Comparison of ENCODE assay signal across 15 cellular contexts in the genomic region with DNA sequence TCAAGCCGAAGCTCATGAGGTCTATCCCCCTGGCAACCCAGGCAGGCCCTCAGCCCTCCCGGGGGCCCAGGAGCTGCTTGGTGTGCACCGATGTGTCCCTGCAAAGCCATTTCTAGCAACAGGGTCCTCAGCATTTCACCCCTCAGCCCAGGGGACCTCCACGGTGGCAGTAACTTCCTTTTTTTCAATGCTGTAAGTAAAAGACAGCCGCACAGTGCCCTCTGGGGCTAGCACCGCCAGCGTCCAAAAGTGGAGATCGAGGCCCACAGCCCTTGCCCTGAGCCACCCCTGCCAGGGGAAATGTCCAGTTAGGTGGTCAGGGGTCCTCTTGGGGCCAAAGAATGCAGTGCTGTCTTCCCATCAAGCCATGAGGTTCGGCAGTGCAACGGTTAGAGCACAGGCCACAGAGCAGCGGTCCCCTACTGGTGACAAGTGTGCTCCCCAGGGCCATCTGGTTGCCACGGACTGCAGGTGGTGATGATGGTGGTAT.
DNase-seq lines count a peak whose midpoint lies in the region; ATAC-seq and TF ChIP-seq lines count a peak whose summit lies in the region.
"Had no signal": no experiment of that assay in that cellular context is flagged by ENCODE, and none has a peak within 500 bp of the region (broad histone marks: within the 10 kb centered on the region; RNA-seq: fewer than 3 reads in every experiment).

No MANE protein-coding gene starts in this region.

- peak; percentile 87 for ATAC-seq in activated B cell treated with CpG ODN at 0.5 μM for 24 hours (ENCODE audit: low read depth)
- no peak for ATAC-seq in HG03520 (IDR thresholded peaks at IDR 0.05; ENCODE audit: unreplicated experiment)
- ATAC-seq in natural killer cell, result no peak

- peak overlapping the region; percentile 92 for H3K27ac ChIP-seq in Karpas-422 (ENCODE audit: low read length)
- H3K27ac ChIP-seq in neural progenitor cell, result no peak overlapping the region
- H3K27ac ChIP-seq: cardiac muscle cell, foreskin keratinocyte had no signal

- peak overlapping the region; percentile 74 for H3K27ac Mint-ChIP-seq in activated B cell treated with CpG ODN at 0.5 μM for 24 hours
- peak overlapping the region; percentile 86 for H3K27ac Mint-ChIP-seq in neural progenitor cell
- no peak overlapping the region for H3K27ac Mint-ChIP-seq in natural killer cell
- H3K27ac Mint-ChIP-seq: activated naive CD8-positive, alpha-beta T cell treated with anti-CD3 and anti-CD28 coated beads, Interleukin-2, amount 10 ng/mL, durations not matched to agents 7 days and 5 days had no signal

- peaks cover 13% of the 10 kb centered on the region for H3K4me1 Mint-ChIP-seq in activated B cell treated with CpG ODN at 0.5 μM for 24 hours
- peaks cover 16% of the 10 kb centered on the region for H3K4me1 Mint-ChIP-seq in neural progenitor cell
- no peaks in the 10 kb centered on the region for H3K4me1 Mint-ChIP-seq in natural killer cell

- peaks cover 42% of the 10 kb centered on the region for H3K4me1 ChIP-seq in Karpas-422 (ENCODE audit: low read length)
- peaks cover 10% of the 10 kb centered on the region for H3K4me1 ChIP-seq in neural progenitor cell
- H3K4me1 ChIP-seq: foreskin keratinocyte had no signal

- TF ChIP-seq CTCF in activated B cell treated with CpG ODN at 0.5 μM for 24 hours (IDR thresholded peaks at IDR 0.05) (no peak), neural progenitor cell (IDR thresholded peaks at IDR 0.05) (no peak), natural killer cell (IDR thresholded peaks at IDR 0.05) (no peak)

- H2AFZ ChIP-seq in Karpas-422 (ENCODE audit: low read length), result peak overlapping the region; percentile 89
- H2AFZ ChIP-seq in neural progenitor cell (replicated peaks), result peak overlapping the region; percentile 50

- peak overlapping the region; percentile 71 for H3K9ac ChIP-seq in Karpas-422 (ENCODE audit: low read length)
- no peak overlapping the region for H3K9ac ChIP-seq in neural progenitor cell

- DNase-seq in GF-D8 (lab: John Stamatoyannopoulos, UW) (peak; percentile 67), Karpas-422 (peak; percentile 95), activated B cell treated with CpG ODN at 0.5 μM for 24 hours (peak; percentile 48), neural progenitor cell (ENCODE audit: low spot score) (no peak), H7 (no peak), HT-29 (ENCODE audit: low spot score) (no peak), natural killer cell (no peak)
- DNase-seq: activated CD4-positive, alpha-beta T cell treated with anti-CD3 and anti-CD28 coated beads for 1 hour; activated naive CD8-positive, alpha-beta T cell treated with anti-CD3 and anti-CD28 coated beads, Interleukin-2, amount 10 ng/mL, durations not matched to agents 7 days and 5 days; foreskin keratinocyte; NCI-H1048; NCI-H2171; small intestine had no signal

- intact Hi-C loops in activated B cell treated with CpG ODN at 0.5 μM for 24 hours (cut with micrococcal nuclease), result loop anchor here (1.0 to 2.0 kb wide), 2 partner anchors 100 to 552 kb away; no protein-coding TSS in a partner anchor
- intact Hi-C loops in natural killer cell (cut with micrococcal nuclease), result no loop called here

- no peaks in the 10 kb centered on the region for H3K79me2 ChIP-seq in Karpas-422 (ENCODE audit: low read length)
- no peaks in the 10 kb centered on the region for H3K79me2 ChIP-seq in neural progenitor cell (ENCODE audit: low read depth)

- H3K4me2 ChIP-seq in Karpas-422 (ENCODE audit: low read depth, low read length, poor library complexity, severe bottlenecking), result peak overlapping the region; percentile 84
- H3K4me2 ChIP-seq in neural progenitor cell, result peak overlapping the region; percentile 31

- H3K9me3 Mint-ChIP-seq in activated B cell treated with CpG ODN at 0.5 μM for 24 hours, result no peaks in the 10 kb centered on the region
- H3K9me3 Mint-ChIP-seq in neural progenitor cell, result no peaks in the 10 kb centered on the region
- H3K9me3 Mint-ChIP-seq in natural killer cell, result no peaks in the 10 kb centered on the region
- H3K9me3 Mint-ChIP-seq: activated naive CD8-positive, alpha-beta T cell treated with anti-CD3 and anti-CD28 coated beads, Interleukin-2, amount 10 ng/mL, durations not matched to agents 7 days and 5 days had no signal

- no peaks in the 10 kb centered on the region for H3K9me2 ChIP-seq in Karpas-422 (replicated peaks; ENCODE audit: insufficient read depth, low read length)

- CTCF ChIA-PET in activated B cell treated with CpG ODN at 0.5 μM for 24 hours (lab: Charles Lee), result interaction anchor here (0.6 to 3.2 kb wide), 6 partner anchors 25 to 536 kb away, joined by 3 to 14 read pairs (median 4); no protein-coding TSS in a partner anchor

- H3K27me3 Mint-ChIP-seq in activated B cell treated with CpG ODN at 0.5 μM for 24 hours, result no peaks in the 10 kb centered on the region
- peaks cover 12% of the 10 kb centered on the region for H3K27me3 Mint-ChIP-seq in neural progenitor cell (ENCODE audit: insufficient read depth, low read depth)
- H3K27me3 Mint-ChIP-seq in natural killer cell (ENCODE audit: low read depth in 2 of 2), result no peaks in the 10 kb centered on the region

- H3K36me3 ChIP-seq in Karpas-422 (ENCODE audit: insufficient read depth, low read length) (no peaks in the 10 kb centered on the region), neural progenitor cell (no peaks in the 10 kb centered on the region), H7 (replicated peaks; ENCODE audit: control insufficient read depth, insufficient read depth, low read length) (no peaks in the 10 kb centered on the region)
- H3K36me3 ChIP-seq: cardiac muscle cell had no signal

- no peaks in the 10 kb centered on the region for H3K9me3 ChIP-seq in Karpas-422 (ENCODE audit: low read length)
- H3K9me3 ChIP-seq in neural progenitor cell (ENCODE audit: low read depth), result no peaks in the 10 kb centered on the region

- no peaks in the 10 kb centered on the region for H3K27me3 ChIP-seq in Karpas-422 (ENCODE audit: low read length)
- no peaks in the 10 kb centered on the region for H3K27me3 ChIP-seq in neural progenitor cell
- H3K27me3 ChIP-seq in H7 (ENCODE audit: control insufficient read depth, insufficient read depth, low read length), result no peaks in the 10 kb centered on the region
- H3K27me3 ChIP-seq: cardiac muscle cell, foreskin keratinocyte had no signal

- H3K4me3 ChIP-seq in Karpas-422 (ENCODE audit: low read length), result peak overlapping the region; percentile 62
- H3K4me3 ChIP-seq in neural progenitor cell, result no peak overlapping the region
- no peak overlapping the region for H3K4me3 ChIP-seq in H7 (ENCODE audit: insufficient read depth, low read depth, low read length)
- H3K4me3 ChIP-seq: cardiac muscle cell had no signal

- POLR2A ChIA-PET in activated B cell treated with CpG ODN at 0.5 μM for 24 hours (lab: Charles Lee), result no interaction called here

- H3K36me3 Mint-ChIP-seq in activated B cell treated with CpG ODN at 0.5 μM for 24 hours (ENCODE audit: low read depth) (no peaks in the 10 kb centered on the region), neural progenitor cell (no peaks in the 10 kb centered on the region), natural killer cell (no peaks in the 10 kb centered on the region)
- H3K36me3 Mint-ChIP-seq: activated naive CD8-positive, alpha-beta T cell treated with anti-CD3 and anti-CD28 coated beads, Interleukin-2, amount 10 ng/mL, durations not matched to agents 7 days and 5 days had no signal

- no peaks in the 10 kb centered on the region for H4K20me1 ChIP-seq in Karpas-422 (ENCODE audit: insufficient read depth, low read depth, low read length)
- H4K20me1 ChIP-seq in neural progenitor cell (ENCODE audit: low read depth), result peaks cover 2% of the 10 kb centered on the region

- H3F3A ChIP-seq in neural progenitor cell (ENCODE audit: low read depth), result peaks cover 5% of the 10 kb centered on the region

- H3K4me3 Mint-ChIP-seq in activated B cell treated with CpG ODN at 0.5 μM for 24 hours, result peak overlapping the region; percentile 76
- H3K4me3 Mint-ChIP-seq in neural progenitor cell, result no peak overlapping the region
- H3K4me3 Mint-ChIP-seq in natural killer cell, result no peak overlapping the region
- H3K4me3 Mint-ChIP-seq: activated naive CD8-positive, alpha-beta T cell treated with anti-CD3 and anti-CD28 coated beads, Interleukin-2, amount 10 ng/mL, durations not matched to agents 7 days and 5 days had no signal

Comparison
In these comparisons a context has a peak if more than half of its experiments do, and no peak if none do; other contexts are left out.
1. DNase-seq: peak in GF-D8 (single experiment), Karpas-422 (single experiment) and activated B cell treated with CpG ODN at 0.5 μM for 24 hours (single experiment); none in neural progenitor cell (single experiment), H7 (single experiment), HT-29 (single experiment) and natural killer cell (single experiment).
2. H3K27ac Mint-ChIP-seq: peak in activated B cell treated with CpG ODN at 0.5 μM for 24 hours (single experiment) and neural progenitor cell (single experiment); none in natural killer cell (0 of 2).